ENCODE assay signal across 17 cellular contexts in genomic region chr2:160345102-160345501, GRCh38.
DNase-seq lines count a peak whose midpoint lies in the region; ATAC-seq and TF ChIP-seq lines count a peak whose summit lies in the region.
"Had no signal": no experiment of that assay in that cellular context is flagged by ENCODE, and none has a peak within 500 bp of the region (broad histone marks: within the 10 kb centered on the region; RNA-seq: fewer than 3 reads in every experiment).

No MANE protein-coding gene starts in this region.

- peaks cover 0 to 52% of the 10 kb centered on the region in 2 donors for H3K4me1 ChIP-seq in left lung
- H3K4me1 ChIP-seq in upper lobe of right lung: peaks cover 31% of the 10 kb centered on the region
- H3K4me1 ChIP-seq in GM23338 (ENCODE audit: insufficient read depth): peaks cover 4% of the 10 kb centered on the region; the same call in 1 of the 2 replicates
- H3K4me1 ChIP-seq: BLaER1 had no signal

- no peaks in the 10 kb centered on the region for H3K9me2 ChIP-seq in GM23338 (ENCODE audit: insufficient read depth)

- H3K9me3 ChIP-seq in left lung (no peaks in the 10 kb centered on the region), upper lobe of right lung (no peaks in the 10 kb centered on the region)
- H3K9me3 ChIP-seq: BLaER1, esophagus muscularis mucosa, stomach, vagina had no signal

- POLR2A ChIA-PET in T-cell (lab: Charles Lee): no interaction called here

- H3K27me3 ChIP-seq in left lung (no peaks in the 10 kb centered on the region), upper lobe of right lung (no peaks in the 10 kb centered on the region), GM23338 (ENCODE audit: insufficient read depth) (no peaks in the 10 kb centered on the region)
- H3K27me3 ChIP-seq: BLaER1, esophagus muscularis mucosa, stomach, vagina had no signal

- H3F3A ChIP-seq in GM23338 (replicated peaks; ENCODE audit: low read depth): no peaks in the 10 kb centered on the region

- CTCF ChIA-PET in T-cell (lab: Charles Lee): interaction anchor here in 1 of 2 donors (0.7 to 1.5 kb wide), 4 partner anchors 9 to 571 kb away, joined by 3 read pairs; no protein-coding TSS in a partner anchor

- ATAC-seq in activated naive CD4-positive, alpha-beta T cell treated with anti-CD3 and anti-CD28 coated beads, Interleukin-2, amount 50 U/mL, for 72 hours: peak; percentile 73 to 85
- ATAC-seq in T-cell (replicated peaks in 1 of 4) (peak in 3 of 4 experiments; percentile 35 to 53 (median 35)), left lung (peak; percentile 47), upper lobe of right lung (peak; percentile 41), HG03432 (IDR thresholded peaks at IDR 0.05; ENCODE audit: unreplicated experiment) (no peak), GM23338 (no peak)

- H3K9me3 Mint-ChIP-seq in activated naive CD4-positive, alpha-beta T cell treated with anti-CD3 and anti-CD28 coated beads, Interleukin-2, amount 50 U/mL, for 72 hours: no peaks in the 10 kb centered on the region
- H3K9me3 Mint-ChIP-seq in T-cell (no peaks in the 10 kb centered on the region), GM23338 (no peaks in the 10 kb centered on the region)

- peak overlapping the region; percentile 76 to 79 for H3K27ac Mint-ChIP-seq in activated naive CD4-positive, alpha-beta T cell treated with anti-CD3 and anti-CD28 coated beads, Interleukin-2, amount 50 U/mL, for 72 hours
- H3K27ac Mint-ChIP-seq in T-cell (peak overlapping the region; percentile 1 to 3), GM23338 (no peak overlapping the region)

- H3K27ac ChIP-seq in left lung: peak overlapping the region in 1 of 2 donors; percentile 30
- H3K27ac ChIP-seq in upper lobe of right lung: peak overlapping the region; percentile 32
- H3K27ac ChIP-seq in GM23338 (ENCODE audit: low read depth): no peak overlapping the region
- H3K27ac ChIP-seq: BLaER1, esophagus muscularis mucosa, stomach, vagina, WERI-Rb-1 had no signal

- H3K36me3 ChIP-seq in left lung (peaks cover 0 to 5% of the 10 kb centered on the region in 2 donors), upper lobe of right lung (peaks cover 5% of the 10 kb centered on the region), GM23338 (ENCODE audit: insufficient read depth) (no peaks in the 10 kb centered on the region)
- H3K36me3 ChIP-seq: BLaER1, vagina, WERI-Rb-1 had no signal

- no peak for DNase-seq in activated naive CD4-positive, alpha-beta T cell treated with anti-CD3 and anti-CD28 coated beads, Interleukin-2, amount 50 U/mL, for 72 hours (ENCODE audit: low spot score in 2 of 2)
- DNase-seq in activated naive CD4-positive, alpha-beta T cell treated with Interleukin-2 at 50 U/mL for 16 hours: no peak
- DNase-seq in T-cell (no peak), left lung (no peak), upper lobe of right lung (no peak), H4 (ENCODE audit: low spot score) (no peak), GM23338 (ENCODE audit: low spot score) (no peak)
- DNase-seq: dermis blood vessel endothelial cell, Karpas-422, midbrain, NCI-H1694 treated with DMSO at 0.1 percent for 48 hours, stomach, WERI-Rb-1 had no signal

- H3K79me2 ChIP-seq in GM23338 (replicated peaks; ENCODE audit: insufficient read depth): peaks cover 80% of the 10 kb centered on the region

- peaks cover 88 to 90% (median 88%) of the 10 kb centered on the region in 3 donors for H3K4me1 Mint-ChIP-seq in T-cell
- peaks cover 23% of the 10 kb centered on the region for H3K4me1 Mint-ChIP-seq in GM23338

- H3K4me2 ChIP-seq in GM23338: no peak overlapping the region
- H3K4me2 ChIP-seq: BLaER1 had no signal

- intact Hi-C loops in left lung (cut with DNase I) (no loop called here), upper lobe of right lung (cut with DNase I) (no loop called here)

- peaks cover under 1 to 4% of the 10 kb centered on the region in 2 donors for H3K36me3 Mint-ChIP-seq in activated naive CD4-positive, alpha-beta T cell treated with anti-CD3 and anti-CD28 coated beads, Interleukin-2, amount 50 U/mL, for 72 hours
- H3K36me3 Mint-ChIP-seq in T-cell: peaks cover 19% of the 10 kb centered on the region
- no peaks in the 10 kb centered on the region; the same call in 2 of the 3 replicates for H3K36me3 Mint-ChIP-seq in GM23338 (ENCODE audit: low read depth)

- peaks cover 6% of the 10 kb centered on the region; the same call in 1 of the 2 replicates for H4K20me1 ChIP-seq in GM23338 (replicated peaks; ENCODE audit: insufficient read depth)

- H3K4me3 Mint-ChIP-seq in T-cell (peak overlapping the region in 1 of 3 donors; percentile 53), GM23338 (no peak overlapping the region)

- no peak overlapping the region for H2AFZ ChIP-seq in GM23338

- H3K27me3 Mint-ChIP-seq in T-cell (no peaks in the 10 kb centered on the region), GM23338 (ENCODE audit: insufficient read depth, low read depth, poor library complexity) (no peaks in the 10 kb centered on the region)

- H3K4me3 ChIP-seq in left lung: no peak overlapping the region
- H3K4me3 ChIP-seq in upper lobe of right lung: no peak overlapping the region
- H3K4me3 ChIP-seq in GM23338: no peak overlapping the region
- H3K4me3 ChIP-seq: BLaER1, esophagus muscularis mucosa, stomach, vagina had no signal

- TF ChIP-seq CTCF in left lung (IDR thresholded peaks at IDR 0.05) (no peak), upper lobe of right lung (IDR thresholded peaks at IDR 0.05) (no peak), GM23338 (conservative IDR thresholded peaks at IDR 0.05; ENCODE audit: low read depth in 2 of 2) (no peak)

TF ChIP-seq in GM23338, 12 proteins besides CTCF, POLR2A, EP300 and RAD21:
- TF ChIP-seq CREB1 (CRISPR knock-in tag; IDR thresholded peaks at IDR 0.05; ENCODE audit: low read depth) (no peak), EZH2 (IDR thresholded peaks at IDR 0.05; ENCODE audit: low read depth, unreplicated experiment) (no peak), ZNF331 (CRISPR knock-in tag; IDR thresholded peaks at IDR 0.05; ENCODE audit: low read depth) (no peak)

Comparison
In these comparisons a context has a peak if more than half of its experiments do, and no peak if none do; other contexts are left out.
1. ATAC-seq: peak in activated naive CD4-positive, alpha-beta T cell treated with anti-CD3 and anti-CD28 coated beads, Interleukin-2, amount 50 U/mL, for 72 hours (2 of 2), T-cell (3 of 4), left lung (single experiment) and upper lobe of right lung (single experiment); none in HG03432 (single experiment) and GM23338 (single experiment).